ENCODE assay signal across 21 cellular contexts in genomic region chr2:60976271-60976670, GRCh38. TPM values are rescaled to one million over a fixed set of nuclear protein-coding genes. Genes with fewer than 3 reads are reported as not detected.
A peak's percentile ranks its signal among the peaks of the same experiment; 100 is the strongest.
DNase-seq lines count a peak whose midpoint lies in the region; ATAC-seq and TF ChIP-seq lines count a peak whose summit lies in the region.
"Had no signal": no experiment of that assay in that cellular context is flagged by ENCODE, and none has a peak within 500 bp of the region (broad histone marks: within the 10 kb centered on the region; RNA-seq: fewer than 3 reads in every experiment).

No MANE protein-coding gene starts in this region.

- H3K36me3 ChIP-seq in OCI-LY7 (ENCODE audit: insufficient read depth, low read length) (no peaks in the 10 kb centered on the region; the same call in 1 of the 2 replicates), PC-3 (ENCODE audit: low read depth, low read length) (no peaks in the 10 kb centered on the region)

- in situ Hi-C loops in G401 (cut with HindIII; ENCODE audit: low sequenced_read_pairs), result no loop called here

- no peak overlapping the region for H3K4me3 ChIP-seq in OCI-LY7 (ENCODE audit: low read depth, low read length, poor library complexity, severe bottlenecking)
- no peak overlapping the region for H3K4me3 ChIP-seq in PC-3 (ENCODE audit: low read length)
- H3K4me3 ChIP-seq: GM23248, K562 had no signal

- H3K36me3 Mint-ChIP-seq in effector memory CD8-positive, alpha-beta T cell (ENCODE audit: insufficient read depth), result no peaks in the 10 kb centered on the region
- no peaks in the 10 kb centered on the region for H3K36me3 Mint-ChIP-seq in nephron (ENCODE audit: low read depth)

- no peak for TF ChIP-seq CTCF in OCI-LY7 (conservative IDR thresholded peaks at IDR 0.05; ENCODE audit: low read length)
- no peak for TF ChIP-seq CTCF in nephron (IDR thresholded peaks at IDR 0.05; ENCODE audit: unreplicated experiment in 3 of 3)
- TF ChIP-seq CTCF in PC-3 (conservative IDR thresholded peaks at IDR 0.05; ENCODE audit: low read depth, low read length), result no peak

- peak overlapping the region; percentile 17; the same call in 1 of the 2 replicates for H2AFZ ChIP-seq in OCI-LY7 (ENCODE audit: low read length)
- H2AFZ ChIP-seq in PC-3 (ENCODE audit: low read length), result no peak overlapping the region
- H2AFZ ChIP-seq: GM23248 had no signal

- peak overlapping the region; percentile 14 for H3K27ac ChIP-seq in OCI-LY7 (ENCODE audit: low read depth, low read length, poor library complexity, severe bottlenecking)
- H3K27ac ChIP-seq in PC-3 (ENCODE audit: low read length), result no peak overlapping the region
- H3K27ac ChIP-seq: GM23248, HL-60 had no signal

- H3K9me3 Mint-ChIP-seq in effector memory CD8-positive, alpha-beta T cell, result no peaks in the 10 kb centered on the region
- no peaks in the 10 kb centered on the region for H3K9me3 Mint-ChIP-seq in nephron
- H3K9me3 Mint-ChIP-seq: CD4-positive, alpha-beta T cell had no signal

- CTCF ChIA-PET in OCI-LY7 (lab: Charles Lee; ENCODE audit: unreplicated experiment) (no interaction called here), PC-3 (lab: Charles Lee) (no interaction called here)

- H3K79me2 ChIP-seq in OCI-LY7 (ENCODE audit: insufficient read depth, low read depth, low read length) (no peaks in the 10 kb centered on the region), PC-3 (ENCODE audit: low read length) (no peaks in the 10 kb centered on the region)

- no peak overlapping the region for H3K4me3 Mint-ChIP-seq in effector memory CD8-positive, alpha-beta T cell
- H3K4me3 Mint-ChIP-seq in nephron, result no peak overlapping the region
- H3K4me3 Mint-ChIP-seq: CD4-positive, alpha-beta T cell had no signal

- H3K9ac ChIP-seq in PC-3 (ENCODE audit: low read length), result no peak overlapping the region
- H3K9ac ChIP-seq: GM23248 had no signal

- H3K4me1 ChIP-seq in OCI-LY7 (ENCODE audit: insufficient read depth, low read length, poor library complexity, severe bottlenecking) (peaks cover 77% of the 10 kb centered on the region), PC-3 (ENCODE audit: insufficient read depth, low read length) (no peaks in the 10 kb centered on the region)

- POLR2A ChIA-PET in OCI-LY7 (lab: Charles Lee), result interaction anchor here (0.9 to 2.3 kb wide), 4 partner anchors 11 to 17 kb away, joined by 3 to 14 read pairs (median 4); no protein-coding TSS in a partner anchor
- POLR2A ChIA-PET in PC-3 (lab: Charles Lee; ENCODE audit: unreplicated experiment), result no interaction called here

- H3K4me1 Mint-ChIP-seq in effector memory CD8-positive, alpha-beta T cell (ENCODE audit: low read depth in 2 of 2), result peaks cover 4 to 12% of the 10 kb centered on the region in 2 donors
- H3K4me1 Mint-ChIP-seq in nephron, result peaks cover 10% of the 10 kb centered on the region

- BruUV-seq in OCI-LY7 (replicated peaks; lab: Mats Ljungman, UMichigan) (no TSS peak), PC-3 (replicated peaks; lab: Mats Ljungman, UMichigan) (no TSS peak)

- H3K4me2 ChIP-seq in OCI-LY7 (ENCODE audit: low read length) (peak overlapping the region; percentile 25), PC-3 (ENCODE audit: low read length) (no peak overlapping the region)

- H4K20me1 ChIP-seq in OCI-LY7 (ENCODE audit: insufficient read depth, low read length) (no peaks in the 10 kb centered on the region), PC-3 (ENCODE audit: low read length) (no peaks in the 10 kb centered on the region)

- H3K27me3 ChIP-seq in PC-3 (ENCODE audit: low read length), result no peaks in the 10 kb centered on the region

- no peaks in the 10 kb centered on the region for H3K27me3 Mint-ChIP-seq in effector memory CD8-positive, alpha-beta T cell
- no peaks in the 10 kb centered on the region for H3K27me3 Mint-ChIP-seq in nephron (ENCODE audit: low read depth)
- H3K27me3 Mint-ChIP-seq: CD4-positive, alpha-beta T cell had no signal

- no peaks in the 10 kb centered on the region for H3K9me2 ChIP-seq in OCI-LY7 (ENCODE audit: insufficient read depth, low read length)
- no peaks in the 10 kb centered on the region for H3K9me2 ChIP-seq in PC-3 (replicated peaks; ENCODE audit: low read length)

- no peak for ATAC-seq in effector memory CD8-positive, alpha-beta T cell (replicated peaks)
- no peak for ATAC-seq in stimulated activated naive CD8-positive, alpha-beta T cell treated with anti-CD3 and anti-CD28 coated beads, Interleukin-15, Interleukin-2, amounts not matched to agents 100 U/mL and 50 U/mL, for 24 hours
- no peak for ATAC-seq in PC-3
- ATAC-seq: K562 had no signal

- intact Hi-C loops in OCI-LY7 (cut with micrococcal nuclease; ENCODE audit: unreplicated experiment) (no loop called here), PC-3 (cut with micrococcal nuclease) (no loop called here)

- peak; percentile 31 for DNase-seq in G401 (ENCODE audit: low spot score)
- no peak for DNase-seq in OCI-LY7 (ENCODE audit: low spot score)
- no peak for DNase-seq in effector memory CD8-positive, alpha-beta T cell
- no peak for DNase-seq in hypothalamus (lab: John Stamatoyannopoulos, UW)
- no peak for DNase-seq in stimulated activated naive CD8-positive, alpha-beta T cell treated with anti-CD3 and anti-CD28 coated beads, Interleukin-15, Interleukin-2, amounts not matched to agents 100 U/mL and 50 U/mL, for 24 hours
- DNase-seq in NCI-H1436 treated with DMSO at 0.1 percent for 48 hours (lab: John Stamatoyannopoulos, UW), result no peak
- DNase-seq in PC-3, result no peak
- DNase-seq: ACHN; CD4-positive, alpha-beta T cell; GM23248; HCEC 1CT; NCI-H1694; NCI-H2107; NCI-H2227 treated with DMSO at 0.1 percent for 48 hours; NCI-H524 treated with DMSO at 0.1 percent for 48 hours; OCI-M1; RPMI8226; SIG-M5 had no signal

- peak overlapping the region; percentile 49 to 88 for H3K27ac Mint-ChIP-seq in effector memory CD8-positive, alpha-beta T cell
- H3K27ac Mint-ChIP-seq in nephron, result peak overlapping the region in 2 of 3 experiments; percentile 34 to 50
- H3K27ac Mint-ChIP-seq: CD4-positive, alpha-beta T cell had no signal

- H3F3A ChIP-seq in PC-3 (ENCODE audit: low read length, unreplicated experiment), result no peaks in the 10 kb centered on the region

- H3K9me3 ChIP-seq in OCI-LY7 (ENCODE audit: low read length) (no peaks in the 10 kb centered on the region), PC-3 (ENCODE audit: low read length) (no peaks in the 10 kb centered on the region)

RNA-seq across cellular contexts. Expression of gene PEX13, which starts 41.2 kb away (rescaled TPM):
- 39.8 and 62.1 TPM in 2 replicates for total RNA-seq in G401 (2014; rRNA removed; shearing (Covaris generic))
- 18.9 and 20.3 TPM in 2 replicates for total RNA-seq in OCI-LY7 (2014; rRNA removed; shearing (Covaris generic))
- total RNA-seq in OCI-LY7 (2022), result 23.4 and 27.6 TPM in 2 replicates
- 30.4 and 37.7 TPM in 2 replicates for total RNA-seq in PC-3 (2014; rRNA removed)

RNA-seq across cellular contexts. Expression of gene PUS10, which starts 41.8 kb away (rescaled TPM):
- 7.1 and 8.2 TPM in 2 replicates for total RNA-seq in G401 (2014; rRNA removed; shearing (Covaris generic))
- total RNA-seq in OCI-LY7 (2014; rRNA removed; shearing (Covaris generic)), result 3.3 and 5.6 TPM in 2 replicates
- total RNA-seq in OCI-LY7 (2022), result 7.5 and 8.6 TPM in 2 replicates
- total RNA-seq in PC-3 (2014; rRNA removed), result 3.6 and 3.7 TPM in 2 replicates
